In genomic region chr13:113725329-113726105, GRCh38 we compare ENCODE assay signal across 8 cellular contexts. TPM values are rescaled to one million over a fixed set of nuclear protein-coding genes. Genes with fewer than 3 reads are reported as not detected.
A peak's percentile ranks its signal among the peaks of the same experiment; 100 is the strongest.
DNase-seq lines count a peak whose midpoint lies in the region; ATAC-seq and TF ChIP-seq lines count a peak whose summit lies in the region.
"Not testable (repeated sequence)": the region's sequence is repeated elsewhere in the genome, so short reads cannot be mapped to it uniquely, and the experiment has no call there.

No MANE protein-coding gene starts in this region.

- H3K9ac ChIP-seq in KMS-11: not testable (repeated sequence)

- not testable (repeated sequence) for H3K4me3 ChIP-seq in KMS-11 (IDR thresholded peaks at IDR 0.05; ENCODE audit: insufficient read depth, low read depth, low read length)
- H3K4me3 ChIP-seq in breast epithelium: peak overlapping the region; percentile 24 to 68 (median 53)
- peak overlapping the region in 9 of 12 donors; percentile 27 to 75 (median 53) for H3K4me3 ChIP-seq in heart left ventricle
- peak overlapping the region; percentile 62 to 72 for H3K4me3 ChIP-seq in neutrophil (ENCODE audit: low read depth in 1 of 2, low read length in 1 of 2)
- peak overlapping the region; percentile 78 for H3K4me3 ChIP-seq in thoracic aorta

- not testable (repeated sequence) for ATAC-seq in heart left ventricle; thoracic aorta (ENCODE audit: insufficient number of reproducible peaks, low FRiP score, low read depth)

- not testable (repeated sequence) for H4K20me1 ChIP-seq in KMS-11 (ENCODE audit: insufficient read depth)

- H3K4me2 ChIP-seq in KMS-11: not testable (repeated sequence)

- not testable (repeated sequence) for H3K4me1 Mint-ChIP-seq in activated T-helper 1 cell treated with anti-CD3 and anti-CD28 coated beads, Interleukin-12 subunit alpha, Interleukin-12 subunit beta, Interleukin-2, Interleukin-4 antibody, amounts not matched to agents 30 ng/mL and 10 ng/mL and 1 ng/mL, durations not matched to agents 14 hours and 24 hours and 36 hours (ENCODE audit: low read depth)

- WGBS in heart left ventricle, 4 donors: 2 to 4% methylated on average over 29 to 45 of the region's 75 CpGs; no CpG with 5 or more reads in 2 of the 4 donors

- intact Hi-C loops in activated T-helper 1 cell treated with anti-CD3 and anti-CD28 coated beads, Interleukin-12 subunit alpha, Interleukin-12 subunit beta, Interleukin-2, Interleukin-4 antibody, amounts not matched to agents 30 ng/mL and 10 ng/mL and 1 ng/mL, durations not matched to agents 14 hours and 24 hours and 36 hours (cut with micrococcal nuclease); breast epithelium (cut with DNase I; ENCODE audit: low total_unique reads); heart left ventricle (cut with DNase I): not testable (repeated sequence)

- TF ChIP-seq CTCF in KMS-11 (conservative IDR thresholded peaks at IDR 0.05; ENCODE audit: low read depth, low read length); breast epithelium (IDR thresholded peaks at IDR 0.05); heart left ventricle (IDR thresholded peaks at IDR 0.05); neutrophil (IDR thresholded peaks at IDR 0.05); thoracic aorta (IDR thresholded peaks at IDR 0.05): not testable (repeated sequence)

- not testable (repeated sequence) for H3K9me3 Mint-ChIP-seq in activated T-helper 1 cell treated with anti-CD3 and anti-CD28 coated beads, Interleukin-12 subunit alpha, Interleukin-12 subunit beta, Interleukin-2, Interleukin-4 antibody, amounts not matched to agents 30 ng/mL and 10 ng/mL and 1 ng/mL, durations not matched to agents 14 hours and 24 hours and 36 hours

- not testable (repeated sequence) for TF ChIP-seq POLR2A in breast epithelium (IDR thresholded peaks at IDR 0.05); heart left ventricle (IDR thresholded peaks at IDR 0.05)

- H3K4me3 Mint-ChIP-seq in activated T-helper 1 cell treated with anti-CD3 and anti-CD28 coated beads, Interleukin-12 subunit alpha, Interleukin-12 subunit beta, Interleukin-2, Interleukin-4 antibody, amounts not matched to agents 30 ng/mL and 10 ng/mL and 1 ng/mL, durations not matched to agents 14 hours and 24 hours and 36 hours: not testable (repeated sequence)

- H3K27me3 ChIP-seq in KMS-11 (ENCODE audit: insufficient read depth, low read depth) (peaks cover 16% of the 10 kb centered on the region; the same call in 1 of the 2 replicates), breast epithelium (peaks cover 0 to 20% of the 10 kb centered on the region in 2 donors), neutrophil (peaks cover 24% of the 10 kb centered on the region)
- H3K27me3 ChIP-seq in heart left ventricle; thoracic aorta (replicated peaks; ENCODE audit: insufficient read depth): not testable (repeated sequence)

- H2AFZ ChIP-seq in KMS-11 (ENCODE audit: low read depth): not testable (repeated sequence)

- H3K36me3 ChIP-seq in KMS-11 (ENCODE audit: insufficient read depth); breast epithelium; heart left ventricle; neutrophil; thoracic aorta: not testable (repeated sequence)

- not testable (repeated sequence) for H3K79me2 ChIP-seq in KMS-11 (ENCODE audit: insufficient read depth, low read depth)

- peak; percentile 68 for DNase-seq in activated CD4-positive, alpha-beta T cell treated with anti-CD3 and anti-CD28 coated beads for 48 hours
- DNase-seq in activated T-helper 1 cell treated with anti-CD3 and anti-CD28 coated beads, Interleukin-12 subunit alpha, Interleukin-12 subunit beta, Interleukin-2, Interleukin-4 antibody, amounts not matched to agents 30 ng/mL and 10 ng/mL and 1 ng/mL, durations not matched to agents 14 hours and 24 hours and 36 hours (ENCODE audit: low spot score): peak; percentile 51
- peak in 1 of 2 donors; percentile 51 for DNase-seq in breast epithelium (ENCODE audit: low spot score in 2 of 2)
- peak; percentile 47 to 85 (median 65) for DNase-seq in heart left ventricle
- DNase-seq in stimulated activated CD4-positive, alpha-beta T cell treated with anti-CD3 and anti-CD28 coated beads, Interleukin-4, amount 100 ng/mL, for 4 hours: peak; percentile 39 to 43
- DNase-seq in thoracic aorta (ENCODE audit: low spot score): not testable (repeated sequence)

- H3K27ac ChIP-seq in KMS-11 (peak overlapping the region; percentile 66; the same call in 1 of the 2 replicates), breast epithelium (peak overlapping the region; percentile 38 to 64), heart left ventricle (peak overlapping the region in 5 of 12 donors; percentile 64 to 89 (median 83)), neutrophil (peak overlapping the region; percentile 78)
- H3K27ac ChIP-seq in thoracic aorta: not testable (repeated sequence)

- H3K36me3 Mint-ChIP-seq in activated T-helper 1 cell treated with anti-CD3 and anti-CD28 coated beads, Interleukin-12 subunit alpha, Interleukin-12 subunit beta, Interleukin-2, Interleukin-4 antibody, amounts not matched to agents 30 ng/mL and 10 ng/mL and 1 ng/mL, durations not matched to agents 14 hours and 24 hours and 36 hours (ENCODE audit: low read depth): not testable (repeated sequence)

- H3K27ac Mint-ChIP-seq in activated T-helper 1 cell treated with anti-CD3 and anti-CD28 coated beads, Interleukin-12 subunit alpha, Interleukin-12 subunit beta, Interleukin-2, Interleukin-4 antibody, amounts not matched to agents 30 ng/mL and 10 ng/mL and 1 ng/mL, durations not matched to agents 14 hours and 24 hours and 36 hours: peak overlapping the region; percentile 82

- H3K27me3 Mint-ChIP-seq in activated T-helper 1 cell treated with anti-CD3 and anti-CD28 coated beads, Interleukin-12 subunit alpha, Interleukin-12 subunit beta, Interleukin-2, Interleukin-4 antibody, amounts not matched to agents 30 ng/mL and 10 ng/mL and 1 ng/mL, durations not matched to agents 14 hours and 24 hours and 36 hours (ENCODE audit: insufficient read depth): not testable (repeated sequence)

- H3K4me1 ChIP-seq in KMS-11 (ENCODE audit: low read depth, poor library complexity, severe bottlenecking); breast epithelium; thoracic aorta (ENCODE audit: control insufficient read depth in 1 of 2, low read depth in 2 of 2): not testable (repeated sequence)
- H3K4me1 ChIP-seq in heart left ventricle (peaks cover 0 to 35% (median 4%) of the 10 kb centered on the region in 12 donors), neutrophil (ENCODE audit: control insufficient read depth in 1 of 2, insufficient read depth in 1 of 2, low read depth in 1 of 2, low read length in 1 of 2) (peaks cover 0 to 15% of the 10 kb centered on the region in 2 experiments)

- not testable (repeated sequence) for H3K9me3 ChIP-seq in breast epithelium, heart left ventricle, neutrophil, thoracic aorta

RNA-seq across cellular contexts. Expression of gene TMEM255B, which starts 33.5 kb away (rescaled TPM):
- 2.2 and 2.6 TPM in 2 replicates for total RNA-seq in activated T-helper 1 cell treated with anti-CD3 and anti-CD28 coated beads, Interleukin-12 subunit alpha, Interleukin-12 subunit beta, Interleukin-2, Interleukin-4 antibody, amounts not matched to agents 30 ng/mL and 10 ng/mL and 1 ng/mL, durations not matched to agents 14 hours and 24 hours and 36 hours
- 10 to 100 TPM in 1 of 3 donors, 1 to 10 TPM in 2; 2.3 to 11.8 (median 5.2) TPM for total RNA-seq in breast epithelium
- total RNA-seq in heart left ventricle: 10 to 100 TPM in 1 of 9 donors, 1 to 10 TPM in 8; 1.4 to 20.3 (median 4.4) TPM
- 1 to 10 TPM; 4.2 to 6.0 TPM for polyA plus RNA-seq in heart left ventricle
- total RNA-seq in thoracic aorta: 10 to 100 TPM; 11.2 to 14.9 TPM

RNA-seq across cellular contexts. Expression of gene GRK1, which starts 58.5 kb away (rescaled TPM):
- 0.12 TPM in 1 of 2 replicates, not detected in the other for total RNA-seq in activated T-helper 1 cell treated with anti-CD3 and anti-CD28 coated beads, Interleukin-12 subunit alpha, Interleukin-12 subunit beta, Interleukin-2, Interleukin-4 antibody, amounts not matched to agents 30 ng/mL and 10 ng/mL and 1 ng/mL, durations not matched to agents 14 hours and 24 hours and 36 hours
- total RNA-seq in breast epithelium (not detected), heart left ventricle (1 to 10 TPM in 2 of 9 donors, under 1 TPM in 4, not detected in 3; 0.08 to 1.3 (median 0.18) TPM), thoracic aorta (not detected)
- under 1 TPM; 0.08 to 0.15 TPM for polyA plus RNA-seq in heart left ventricle
